11 cellular contexts compared by ENCODE assay signal in the genomic region with DNA sequence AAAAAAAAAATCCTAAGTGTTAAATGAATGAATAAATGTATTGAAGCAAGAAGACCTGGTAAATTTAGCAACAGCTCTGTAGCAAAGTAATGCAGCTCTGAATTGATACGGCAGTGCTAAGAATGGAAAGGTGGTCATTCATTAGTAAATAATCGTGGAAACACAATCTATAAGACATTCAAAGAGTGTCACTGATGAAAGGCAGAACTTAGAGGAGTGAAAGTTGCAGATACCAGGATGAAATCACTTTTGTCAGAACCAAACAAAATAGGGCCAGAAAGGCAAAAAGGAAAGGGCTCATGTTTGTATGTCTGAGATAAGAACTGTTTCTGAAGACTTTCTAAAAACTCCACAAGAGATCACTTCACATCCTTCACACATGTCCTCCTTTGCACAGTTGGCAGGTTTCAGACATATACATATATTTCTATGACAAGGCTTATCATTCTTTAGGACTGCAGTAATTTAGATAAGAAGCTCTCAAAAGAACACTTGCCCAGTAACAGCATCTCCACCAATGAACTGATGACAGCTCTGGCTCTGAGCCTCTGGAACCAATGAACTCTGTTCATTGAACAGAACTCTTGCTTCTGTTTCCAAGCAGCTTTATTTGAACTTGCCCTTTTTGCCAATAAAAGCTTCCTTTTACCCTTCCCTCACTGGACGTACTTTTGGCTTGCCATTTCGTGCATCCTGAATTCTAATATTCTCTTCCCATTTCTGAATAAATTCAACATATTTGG. TPM values are rescaled to one million over a fixed set of nuclear protein-coding genes. Genes with fewer than 3 reads are reported as not detected.
DNase-seq lines count a peak whose midpoint lies in the region; ATAC-seq lines count a peak whose summit lies in the region.
"Had no signal": no experiment of that assay in that cellular context is flagged by ENCODE, and none has a peak within 500 bp of the region (broad histone marks: within the 10 kb centered on the region; RNA-seq: fewer than 3 reads in every experiment).

No MANE protein-coding gene starts in this region.

- intact Hi-C loops in activated CD4-positive, alpha-beta T cell treated with anti-CD3 and anti-CD28 coated beads for 36 hours (cut with DNase I, micrococcal nuclease) = no loop called here

- H3K9me3 ChIP-seq in thymus (ENCODE audit: control insufficient read depth) = no peaks in the 10 kb centered on the region

- no peak for ATAC-seq in activated CD4-positive, alpha-beta T cell treated with anti-CD3 and anti-CD28 coated beads for 36 hours
- no peak for ATAC-seq in HG03196 (IDR thresholded peaks at IDR 0.05; ENCODE audit: unreplicated experiment)
- ATAC-seq: activated CD8-positive, alpha-beta T cell treated with anti-CD3 and anti-CD28 coated beads for 36 hours had no signal

- CTCF ChIA-PET in activated CD4-positive, alpha-beta T cell treated with anti-CD3 and anti-CD28 coated beads for 36 hours (lab: Charles Lee) = interaction anchor here (0.6 to 3.5 kb wide), 5 partner anchors 8 to 133 kb away, joined by 3 to 41 read pairs (median 6); a partner anchor contains a TSS

- no peaks in the 10 kb centered on the region for H3K9me3 Mint-ChIP-seq in activated CD4-positive, alpha-beta T cell treated with anti-CD3 and anti-CD28 coated beads for 36 hours (ENCODE audit: low read depth)
- H3K9me3 Mint-ChIP-seq: activated CD8-positive, alpha-beta T cell treated with anti-CD3 and anti-CD28 coated beads for 36 hours had no signal

- 62% methylated on average over 4 of the region's 4 CpGs for WGBS in thymus

- H3K4me3 Mint-ChIP-seq in activated CD4-positive, alpha-beta T cell treated with anti-CD3 and anti-CD28 coated beads for 36 hours = no peak overlapping the region
- H3K4me3 Mint-ChIP-seq: activated CD8-positive, alpha-beta T cell treated with anti-CD3 and anti-CD28 coated beads for 36 hours had no signal

- H3K27ac ChIP-seq in thymus (ENCODE audit: low read depth) = peak overlapping the region; percentile 42
- H3K27ac ChIP-seq: epithelial cell of prostate had no signal

- peak; percentile 13 for DNase-seq in activated CD4-positive, alpha-beta T cell treated with anti-CD3 and anti-CD28 coated beads for 36 hours
- DNase-seq in activated CD4-positive, alpha-beta T cell treated with anti-CD3 and anti-CD28 coated beads, Interleukin-2, amount 50 U/mL, for 1 hour = no peak
- DNase-seq in OCI-M1 (lab: John Stamatoyannopoulos, UW) (peak; percentile 93), germinal center (ENCODE audit: low spot score) (peak; percentile 41), mucosa of gallbladder (ENCODE audit: low spot score) (no peak), DMS153 treated with DMSO at 0.1 percent for 48 hours (lab: John Stamatoyannopoulos, UW; ENCODE audit: unreplicated experiment) (no peak)
- DNase-seq: activated CD8-positive, alpha-beta T cell treated with anti-CD3 and anti-CD28 coated beads for 36 hours; NCI-H2227 treated with DMSO at 0.1 percent for 48 hours had no signal

- H3K36me3 Mint-ChIP-seq in activated CD4-positive, alpha-beta T cell treated with anti-CD3 and anti-CD28 coated beads for 36 hours (ENCODE audit: low read depth) = peaks cover 6% of the 10 kb centered on the region

- no peaks in the 10 kb centered on the region for H3K36me3 ChIP-seq in thymus (ENCODE audit: control insufficient read depth, insufficient read depth)

- no peaks in the 10 kb centered on the region for H3K27me3 Mint-ChIP-seq in activated CD4-positive, alpha-beta T cell treated with anti-CD3 and anti-CD28 coated beads for 36 hours
- H3K27me3 Mint-ChIP-seq: activated CD8-positive, alpha-beta T cell treated with anti-CD3 and anti-CD28 coated beads for 36 hours had no signal

- no peak overlapping the region for H3K27ac Mint-ChIP-seq in activated CD4-positive, alpha-beta T cell treated with anti-CD3 and anti-CD28 coated beads for 36 hours
- H3K27ac Mint-ChIP-seq: activated CD8-positive, alpha-beta T cell treated with anti-CD3 and anti-CD28 coated beads for 36 hours had no signal

- no peaks in the 10 kb centered on the region for H3K4me1 ChIP-seq in thymus (ENCODE audit: control insufficient read depth, insufficient read depth, low read length)

- no peaks in the 10 kb centered on the region for H3K27me3 ChIP-seq in thymus (ENCODE audit: control insufficient read depth, insufficient read depth)

- H3K4me1 Mint-ChIP-seq in activated CD4-positive, alpha-beta T cell treated with anti-CD3 and anti-CD28 coated beads for 36 hours = peaks cover 8% of the 10 kb centered on the region

- H3K4me3 ChIP-seq in thymus (ENCODE audit: low read length) = no peak overlapping the region

- POLR2A ChIA-PET in activated CD4-positive, alpha-beta T cell treated with anti-CD3 and anti-CD28 coated beads for 36 hours (lab: Charles Lee) = interaction anchor here (0.6 to 1.4 kb wide), 2 partner anchors 8 to 22 kb away, joined by 3 to 6 read pairs; a partner anchor contains a TSS

RNA-seq across cellular contexts. Expression of a gene that starts 4.2 kb away (rescaled TPM):
- total RNA-seq in activated CD4-positive, alpha-beta T cell treated with anti-CD3 and anti-CD28 coated beads for 36 hours = 10 to 100 TPM; 37.3 to 47.9 TPM
- polyA plus RNA-seq in thymus = 17.0 TPM
- 7.0 TPM for total RNA-seq in mucosa of gallbladder

RNA-seq across cellular contexts. Expression of a gene that starts 8.3 kb away (rescaled TPM):
- total RNA-seq in activated CD4-positive, alpha-beta T cell treated with anti-CD3 and anti-CD28 coated beads for 36 hours = 1,000 to 10,000 TPM in 1 of 2 experiments, 100 to 1,000 TPM in 1; 481 to 1,987 TPM
- polyA plus RNA-seq in thymus = 5,388 TPM
- 852 TPM for total RNA-seq in mucosa of gallbladder

RNA-seq across cellular contexts. Expression of a gene that starts 25.9 kb away (rescaled TPM):
- 100 to 1,000 TPM; 272 to 309 TPM for total RNA-seq in activated CD4-positive, alpha-beta T cell treated with anti-CD3 and anti-CD28 coated beads for 36 hours
- 619 TPM for polyA plus RNA-seq in thymus
- total RNA-seq in mucosa of gallbladder = 143 TPM

RNA-seq across cellular contexts. Expression of a gene that starts 26.1 kb away (rescaled TPM):
- 10 to 100 TPM; 23.8 to 32.2 TPM for total RNA-seq in activated CD4-positive, alpha-beta T cell treated with anti-CD3 and anti-CD28 coated beads for 36 hours
- 29.9 TPM for polyA plus RNA-seq in thymus
- 43.0 TPM for total RNA-seq in mucosa of gallbladder

RNA-seq across cellular contexts. Expression of a gene that starts 40.5 kb away (rescaled TPM):
- total RNA-seq in activated CD4-positive, alpha-beta T cell treated with anti-CD3 and anti-CD28 coated beads for 36 hours = 1 to 10 TPM; 7.8 to 9.2 TPM
- 9.0 TPM for polyA plus RNA-seq in thymus
- total RNA-seq in mucosa of gallbladder = 8.4 TPM

Comparison
In these comparisons a context has a peak if more than half of its experiments do, and no peak if none do; other contexts are left out.
1. DNase-seq: peak in activated CD4-positive, alpha-beta T cell treated with anti-CD3 and anti-CD28 coated beads for 36 hours (single experiment), OCI-M1 (single experiment) and germinal center (single experiment); none in activated CD4-positive, alpha-beta T cell treated with anti-CD3 and anti-CD28 coated beads, Interleukin-2, amount 50 U/mL, for 1 hour (single experiment), mucosa of gallbladder (single experiment) and DMS153 treated with DMSO at 0.1 percent for 48 hours (single experiment).